In the genomic region with DNA sequence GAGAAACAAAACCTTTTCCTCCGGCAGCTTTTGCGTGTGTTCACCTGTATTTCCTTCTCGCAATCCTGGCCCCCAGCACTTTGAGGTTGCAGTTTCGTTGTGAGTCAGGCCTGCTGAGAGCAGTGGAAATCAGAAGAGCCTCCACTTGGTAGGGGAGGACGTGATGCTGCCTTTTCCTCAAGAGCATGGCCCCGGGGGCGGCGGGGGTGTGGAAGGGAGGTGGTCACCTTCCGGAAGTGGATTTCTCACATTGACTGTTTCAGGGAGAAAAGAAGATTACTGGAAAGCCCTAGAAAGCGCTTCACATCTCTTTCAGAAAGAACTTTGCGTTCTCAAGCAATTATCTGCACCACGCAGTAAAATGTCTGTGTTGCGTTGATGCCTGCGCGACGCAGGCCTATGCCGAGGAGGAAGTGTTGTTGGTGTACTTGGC, we compare ENCODE assay signal across 9 cellular contexts. TPM values are rescaled to one million over a fixed set of nuclear protein-coding genes. Genes with fewer than 3 reads are reported as not detected.
A peak's percentile ranks its signal among the peaks of the same experiment; 100 is the strongest.
DNase-seq lines count a peak whose midpoint lies in the region; ATAC-seq and TF ChIP-seq lines count a peak whose summit lies in the region.
"Had no signal": no experiment of that assay in that cellular context is flagged by ENCODE, and none has a peak within 500 bp of the region (broad histone marks: within the 10 kb centered on the region; RNA-seq: fewer than 3 reads in every experiment).

No MANE protein-coding gene starts in this region.

- H3K27ac ChIP-seq in ovary, result no peak overlapping the region

- peak; percentile 57 for ATAC-seq in HG03521 (IDR thresholded peaks at IDR 0.05; ENCODE audit: unreplicated experiment)

- 92 to 96% (median 95%) methylated on average over 17 of the region's 17 CpGs for WGBS in ovary, 3 donors

- no peaks in the 10 kb centered on the region for H3K4me1 ChIP-seq in ovary (ENCODE audit: insufficient read depth)

- no peaks in the 10 kb centered on the region for H3K9me3 ChIP-seq in ovary

- TF ChIP-seq POLR2A in ovary (IDR thresholded peaks at IDR 0.05), result no peak

- TF ChIP-seq EP300 in ovary (IDR thresholded peaks at IDR 0.05), result no peak

- H3K4me3 ChIP-seq in ovary, result no peak overlapping the region

- intact Hi-C loops in ovary (cut with DNase I), result no loop called here

- H3K27me3 ChIP-seq in ovary, result no peaks in the 10 kb centered on the region

- H3K36me3 ChIP-seq in ovary, result no peaks in the 10 kb centered on the region

- DNase-seq in GM20000 (ENCODE audit: low spot score) (peak; percentile 68), pons (ENCODE audit: low spot score) (no peak), NCI-H1105 (lab: John Stamatoyannopoulos, UW) (no peak), ovary (no peak), NCI-H1436 treated with DMSO at 0.1 percent for 48 hours (lab: John Stamatoyannopoulos, UW) (no peak)
- DNase-seq in activated T-helper 9 cell treated with anti-CD3 and anti-CD28 coated beads, Interleukin-2, amount 50 U/mL, for 16 hours (ENCODE audit: low read depth), result peak; percentile 86
- peak; percentile 83 to 85 for DNase-seq in stimulated activated CD8-positive, alpha-beta memory T cell treated with anti-CD3 and anti-CD28 coated beads, Interleukin-15, amount 100 ng/mL, for 48 hours (ENCODE audit: low read depth in 2 of 2)

- no peak for TF ChIP-seq CTCF in GM20000 (IDR thresholded peaks at IDR 0.05; ENCODE audit: extremely low read depth, missing control alignments)
- no peak for TF ChIP-seq CTCF in ovary (IDR thresholded peaks at IDR 0.05)

RNA-seq across cellular contexts. Expression of gene IL10, which starts 12.2 kb away (rescaled TPM):
- 1 to 10 TPM in 3 of 7 donors, under 1 TPM in 3, not detected in 1; 0.25 to 2.7 (median 0.94) TPM for total RNA-seq in ovary
- 1 to 10 TPM; 3.2 to 4.0 TPM for polyA plus RNA-seq in ovary
- total RNA-seq: glomerular endothelial cell had no signal

RNA-seq across cellular contexts. Expression of gene IL19, which starts 13.9 kb away (rescaled TPM):
- not detected for total RNA-seq in ovary
- polyA plus RNA-seq in ovary, result not detected
- total RNA-seq: glomerular endothelial cell had no signal

Comparison
In these comparisons a context has a peak if more than half of its experiments do, and no peak if none do; other contexts are left out.
1. DNase-seq: peak in GM20000 (single experiment), activated T-helper 9 cell treated with anti-CD3 and anti-CD28 coated beads, Interleukin-2, amount 50 U/mL, for 16 hours (single experiment) and stimulated activated CD8-positive, alpha-beta memory T cell treated with anti-CD3 and anti-CD28 coated beads, Interleukin-15, amount 100 ng/mL, for 48 hours (2 of 2); none in pons (single experiment), NCI-H1105 (single experiment), ovary (0 of 5) and NCI-H1436 treated with DMSO at 0.1 percent for 48 hours (single experiment).